In genomic region chr2:177165103-177165583, GRCh38 we compare ENCODE assay signal across 9 cellular contexts. TPM values are rescaled to one million over a fixed set of nuclear protein-coding genes. Genes with fewer than 3 reads are reported as not detected.
DNase-seq lines count a peak whose midpoint lies in the region; ATAC-seq and TF ChIP-seq lines count a peak whose summit lies in the region.
"Had no signal": no experiment of that assay in that cellular context is flagged by ENCODE, and none has a peak within 500 bp of the region (broad histone marks: within the 10 kb centered on the region; RNA-seq: fewer than 3 reads in every experiment).

No MANE protein-coding gene starts in this region.

- H3K4me1 ChIP-seq in mesodermal cell (ENCODE audit: control insufficient read depth, insufficient read depth, low read length, poor library complexity, severe bottlenecking) = peaks cover 40% of the 10 kb centered on the region

- no peak overlapping the region for H3K4me3 ChIP-seq in mesodermal cell (ENCODE audit: extremely low read depth, insufficient read depth, low read length, poor library complexity, severe bottlenecking)

- WGBS in mesodermal cell (ENCODE audit: insufficient coverage in 2 of 2), 2 experiments = 71 to 77% methylated on average over 7 to 8 of the region's 8 CpGs

- no peaks in the 10 kb centered on the region for H3K36me3 ChIP-seq in mesodermal cell (ENCODE audit: control insufficient read depth, insufficient read depth, low read length)

- no peaks in the 10 kb centered on the region for H3K9me3 ChIP-seq in mesodermal cell (ENCODE audit: control insufficient read depth, low read length)

- ATAC-seq in GM18505 (IDR thresholded peaks at IDR 0.05; ENCODE audit: unreplicated experiment) = no peak
- ATAC-seq in HG03460 (IDR thresholded peaks at IDR 0.05; ENCODE audit: unreplicated experiment) = no peak

- no peak for TF ChIP-seq POLR2A in GM18505 (IDR thresholded peaks at IDR 0.05; ENCODE audit: borderline replicate concordance, extremely low read depth, insufficient read depth, insufficient read length)

- H3K27ac ChIP-seq in cingulate gyrus (ENCODE audit: low read depth, low read length) = peak overlapping the region; percentile 96
- peak overlapping the region; percentile 90 for H3K27ac ChIP-seq in mesodermal cell (ENCODE audit: low read depth, low read length, severe bottlenecking)
- H3K27ac ChIP-seq: 22Rv1 had no signal

- DNase-seq in DMS153 (lab: John Stamatoyannopoulos, UW) (peak; percentile 25), DMS153 treated with DMSO at 0.1 percent for 48 hours (lab: John Stamatoyannopoulos, UW; ENCODE audit: unreplicated experiment) (no peak), NCI-H526 (lab: John Stamatoyannopoulos, UW) (peak; percentile 51 to 58)
- DNase-seq in NK-92 treated with Interleukin-12 subunit alpha and Interleukin-12 subunit beta, amount 100 ng/mL, for 24 hours (lab: John Stamatoyannopoulos, UW) = no peak

RNA-seq across cellular contexts. Expression of gene HNRNPA3, which starts 47.5 kb away (rescaled TPM):
- 280 TPM for polyA plus RNA-seq in mesodermal cell (2013, experiment 1 of 2)
- polyA plus RNA-seq in mesodermal cell (2013, experiment 2 of 2) = 290 TPM

Comparison
In these comparisons a context has a peak if more than half of its experiments do, and no peak if none do; other contexts are left out.
1. DNase-seq: peak in DMS153 (single experiment) and NCI-H526 (2 of 2); none in DMS153 treated with DMSO at 0.1 percent for 48 hours (single experiment) and NK-92 treated with Interleukin-12 subunit alpha and Interleukin-12 subunit beta, amount 100 ng/mL, for 24 hours (single experiment).